9 cellular contexts compared by ENCODE assay signal in the genomic region with DNA sequence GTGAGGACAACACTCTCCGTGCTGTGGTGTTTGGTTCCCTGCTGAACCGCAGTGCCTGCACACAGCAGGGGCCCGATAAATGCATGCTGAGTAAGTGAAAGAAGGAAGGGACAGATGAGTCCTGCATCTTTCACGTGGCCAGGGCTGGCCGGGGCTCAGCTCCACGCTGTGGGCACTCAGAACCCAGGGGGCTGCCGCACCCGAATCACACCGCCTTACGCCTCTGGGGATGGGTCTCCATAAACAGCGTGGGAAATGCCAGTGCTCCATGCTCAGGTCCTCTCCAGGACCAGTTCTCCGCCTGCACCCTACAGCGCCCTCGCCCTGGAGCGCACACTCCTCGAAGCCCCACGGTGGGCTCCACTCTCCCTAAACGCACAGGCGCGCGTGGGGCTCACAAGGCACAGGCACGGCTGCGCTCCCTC. TPM values are rescaled to one million over a fixed set of nuclear protein-coding genes. Genes with fewer than 3 reads are reported as not detected.
DNase-seq lines count a peak whose midpoint lies in the region; ATAC-seq and TF ChIP-seq lines count a peak whose summit lies in the region.
"Had no signal": no experiment of that assay in that cellular context is flagged by ENCODE, and none has a peak within 500 bp of the region (broad histone marks: within the 10 kb centered on the region; RNA-seq: fewer than 3 reads in every experiment).

No MANE protein-coding gene starts in this region.

- TF ChIP-seq CTCF in colonic mucosa (IDR thresholded peaks at IDR 0.05), result no peak

- H3K27ac ChIP-seq in colonic mucosa, result no peak overlapping the region

- H3K9me3 Mint-ChIP-seq in naive B cell, result no peaks in the 10 kb centered on the region

- peak overlapping the region in 7 of 8 donors; percentile 70 to 82 (median 74) for H3K4me3 Mint-ChIP-seq in naive B cell

- no peak for ATAC-seq in naive B cell (ENCODE audit: low read depth in 2 of 2)
- no peak for ATAC-seq in HG02759 (IDR thresholded peaks at IDR 0.05; ENCODE audit: unreplicated experiment)
- no peak for ATAC-seq in HG03108 (IDR thresholded peaks at IDR 0.05; ENCODE audit: unreplicated experiment)

- no peaks in the 10 kb centered on the region for H3K36me3 ChIP-seq in colonic mucosa

- no peaks in the 10 kb centered on the region for H3K36me3 Mint-ChIP-seq in naive B cell

- H3K9me3 ChIP-seq in colonic mucosa, result no peaks in the 10 kb centered on the region

- peak overlapping the region in 1 of 6 donors; percentile 68 for H3K27ac Mint-ChIP-seq in naive B cell

- intact Hi-C loops in colonic mucosa (cut with DNase I), result no loop called here

- H3K27me3 Mint-ChIP-seq in naive B cell, result peaks cover 28 to 46% (median 42%) of the 10 kb centered on the region in 3 donors

- peak overlapping the region; percentile 46 for H3K4me3 ChIP-seq in colonic mucosa

- no peak overlapping the region for H3K9ac ChIP-seq in colonic mucosa (ENCODE audit: low read depth in 2 of 2, low read length in 2 of 2)

- DNase-seq in activated gamma-delta T cell treated with Interleukin-2 at 50 U/mL for 16 hours, result peak; percentile 14
- no peak for DNase-seq in activated gamma-delta T cell (lab: John Stamatoyannopoulos, UW)
- no peak for DNase-seq in colonic mucosa
- DNase-seq in naive B cell, result no peak
- peak; percentile 35 for DNase-seq in ureter (ENCODE audit: low spot score)
- DNase-seq in pons (ENCODE audit: low spot score), result no peak
- DNase-seq: dermis blood vessel endothelial cell had no signal

- H3K4me1 ChIP-seq in colonic mucosa, result no peaks in the 10 kb centered on the region

- peaks cover 25 to 28% (median 25%) of the 10 kb centered on the region in 3 donors for H3K4me1 Mint-ChIP-seq in naive B cell

- peaks cover 20% of the 10 kb centered on the region for H3K27me3 ChIP-seq in colonic mucosa

RNA-seq across cellular contexts. Expression of gene RASGEF1A, which starts 38.1 kb away (rescaled TPM):
- 1 to 10 TPM; 1.0 to 1.9 TPM for total RNA-seq in colonic mucosa
- under 1 TPM in 5 of 6 donors, not detected in 1; 0.21 to 0.73 (median 0.37) TPM for polyA plus RNA-seq in naive B cell (ENCODE audit: low read depth in 6 of 6)
- 4.0 TPM for total RNA-seq in ureter

Comparison
In these comparisons a context has a peak if more than half of its experiments do, and no peak if none do; other contexts are left out.
1. DNase-seq: peak in activated gamma-delta T cell treated with Interleukin-2 at 50 U/mL for 16 hours (single experiment) and ureter (single experiment); none in activated gamma-delta T cell (single experiment), colonic mucosa (single experiment), naive B cell (single experiment) and pons (single experiment).